ENCODE assay signal across 25 cellular contexts in genomic region chr3:100531093-100531492, GRCh38.
"Had no signal": no experiment of that assay in that cellular context is flagged by ENCODE, and none has a peak within 500 bp of the region (broad histone marks: within the 10 kb centered on the region; RNA-seq: fewer than 3 reads in every experiment).

No MANE protein-coding gene starts in this region.

- ATAC-seq: natural killer cell; psoas muscle; right cardiac atrium; sciatic nerve; stimulated activated effector memory CD8-positive, alpha-beta T cell treated with anti-CD3 and anti-CD28 coated beads, Interleukin-12 subunit alpha, Interleukin-12 subunit beta, amount 100 ng/mL, for 72 hours; stimulated activated naive B cell treated with anti-CD40 and anti-IgM and Interleukin-4, amounts not matched to agents 10 μg/mL and 1 μg/mL and 100 μg/mL, for 72 hours had no signal

- H3K79me2 ChIP-seq: parathyroid adenoma had no signal

- H3K4me3 ChIP-seq: neural progenitor cell, ovary, psoas muscle, skin epidermis, stomach, thoracic aorta, thyroid gland, tibial nerve, upper lobe of left lung, vagina had no signal

- H3K9ac ChIP-seq: neural progenitor cell, parathyroid adenoma had no signal

- H3K4me2 ChIP-seq: neural progenitor cell had no signal

- H3K27ac ChIP-seq: neural progenitor cell, ovary, parathyroid adenoma, psoas muscle, stomach, thoracic aorta, thyroid gland, tibial nerve, upper lobe of left lung, vagina had no signal

- H3K9me3 ChIP-seq: ovary, psoas muscle, stomach, thoracic aorta, thyroid gland, tibial nerve, upper lobe of left lung, vagina had no signal

- H3K36me3 ChIP-seq: neural progenitor cell, ovary, stomach, thoracic aorta, thyroid gland, tibial nerve, upper lobe of left lung, vagina had no signal

- H3K4me1 ChIP-seq: neural progenitor cell, parathyroid adenoma, psoas muscle, stomach, thyroid gland had no signal

- H3K27me3 ChIP-seq: neural progenitor cell, ovary, stomach, thyroid gland, tibial nerve, upper lobe of left lung, vagina had no signal

- FAIRE-seq: urothelium cell line had no signal

- DNase-seq: natural killer cell; occipital lobe; ovary; posterior cingulate gyrus; psoas muscle; right cardiac atrium; stimulated activated CD4-positive, alpha-beta T cell treated with anti-CD3 and anti-CD28 coated beads, Interleukin-15, amount 100 ng/mL, for 24 hours; stimulated activated CD4-positive, alpha-beta T cell treated with anti-CD3 and anti-CD28 coated beads, Interleukin-2, amount 100 ng/mL, for 24 hours; stimulated activated CD4-positive, alpha-beta T cell treated with anti-CD3 and anti-CD28 coated beads, Interleukin-2, amount 100 ng/mL, for 48 hours; stimulated activated CD4-positive, alpha-beta T cell treated with anti-CD3 and anti-CD28 coated beads, Interleukin-4, amount 100 ng/mL, for 24 hours; stimulated activated naive B cell treated with anti-CD40 and anti-IgM and Interleukin-4, amounts not matched to agents 10 μg/mL and 1 μg/mL and 100 μg/mL, for 72 hours; stimulated activated naive CD4-positive, alpha-beta T cell treated with Interleukin-2 at 50 U/mL for 16 hours; stomach; thyroid gland; trophoblast cell; upper lobe of left lung had no signal

- H2AFZ ChIP-seq: neural progenitor cell, parathyroid adenoma had no signal
